8 cellular contexts compared by ENCODE assay signal in the genomic region with DNA sequence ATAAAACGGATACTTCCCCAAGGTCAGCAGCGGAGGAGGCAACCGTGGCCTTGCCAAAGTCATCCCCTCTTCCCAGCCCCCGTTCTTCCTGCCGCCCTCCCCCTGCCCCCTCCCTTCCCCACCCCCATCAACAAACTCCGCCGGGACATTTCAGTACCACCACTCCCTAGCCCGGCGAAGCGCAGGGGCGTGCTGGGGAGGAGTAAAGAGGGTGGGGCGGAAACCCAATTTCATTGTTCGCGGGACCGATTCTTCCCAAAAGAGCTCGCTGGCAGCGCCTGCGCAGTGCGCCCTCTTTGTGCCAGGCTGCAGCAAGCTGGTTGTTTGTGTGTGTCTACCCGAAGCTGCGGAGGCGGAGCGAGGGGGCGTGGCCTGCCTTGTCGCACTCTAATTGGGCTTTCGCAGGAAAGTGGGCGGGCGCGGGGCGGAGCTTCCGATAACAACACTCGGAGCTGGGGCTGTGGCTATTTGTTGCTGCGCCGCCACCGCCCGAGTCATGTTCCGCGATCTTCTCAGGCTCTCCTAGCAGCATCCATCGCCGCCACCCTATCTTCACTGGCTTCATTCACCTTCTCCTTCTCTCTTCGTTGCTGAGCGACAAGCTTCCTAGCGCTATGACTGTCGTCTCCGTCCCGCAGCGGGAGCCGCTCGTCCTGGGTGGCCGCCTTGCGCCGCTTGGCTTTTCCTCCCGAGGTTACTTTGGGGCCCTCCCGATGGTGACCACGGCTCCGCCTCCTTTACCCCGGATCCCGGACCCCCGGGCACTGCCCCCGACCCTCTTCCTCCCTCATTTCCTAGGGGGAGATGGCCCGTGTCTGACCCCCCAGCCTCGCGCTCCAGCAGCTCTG. TPM values are rescaled to one million over a fixed set of nuclear protein-coding genes. Genes with fewer than 3 reads are reported as not detected.
DNase-seq lines count a peak whose midpoint lies in the region; ATAC-seq and TF ChIP-seq lines count a peak whose summit lies in the region.

A gene (plus strand): TSS at position 471 of the 848 bp plus-strand sequence. CDS start 144 bp downstream, at position 615.

- peaks cover 38% of the 10 kb centered on the region for H3K36me3 ChIP-seq in RWPE2 (ENCODE audit: low read depth)

- H3K36me3 Mint-ChIP-seq in activated T-helper 2 cell treated with anti-CD3 and anti-CD28 coated beads, Interferon-gamma antibody, Interleukin-2, Interleukin-4, amounts not matched to agents 10 μg/mL and 5 μg/mL and 100 μg/mL, durations not matched to agents 14 hours and 24 hours and 36 hours (ENCODE audit: low read depth), result peaks cover 37% of the 10 kb centered on the region
- H3K36me3 Mint-ChIP-seq in natural killer cell, result peaks cover 16% of the 10 kb centered on the region

- TF ChIP-seq CTCF in RWPE2 (IDR thresholded peaks at IDR 0.05; ENCODE audit: poor library complexity, severe bottlenecking) (peak; percentile 11), fibroblast of mammary gland (conservative IDR thresholded peaks at IDR 0.05; ENCODE audit: control insufficient read depth, insufficient read depth, low read depth, low read length) (no peak), natural killer cell (IDR thresholded peaks at IDR 0.05) (no peak)

- H3K4me1 ChIP-seq in RWPE2 (ENCODE audit: insufficient read depth, poor library complexity, severe bottlenecking), result peaks cover 17% of the 10 kb centered on the region

- H3K9me3 ChIP-seq in RWPE2 (ENCODE audit: severe bottlenecking), result no peaks in the 10 kb centered on the region

- peak within 1 kb of the TSS; percentile 95 for H3K27ac Mint-ChIP-seq in activated T-helper 2 cell treated with anti-CD3 and anti-CD28 coated beads, Interferon-gamma antibody, Interleukin-2, Interleukin-4, amounts not matched to agents 10 μg/mL and 5 μg/mL and 100 μg/mL, durations not matched to agents 14 hours and 24 hours and 36 hours
- peak within 1 kb of the TSS; percentile 99 for H3K27ac Mint-ChIP-seq in natural killer cell

- no peaks in the 10 kb centered on the region for H3K9me3 Mint-ChIP-seq in activated T-helper 2 cell treated with anti-CD3 and anti-CD28 coated beads, Interferon-gamma antibody, Interleukin-2, Interleukin-4, amounts not matched to agents 10 μg/mL and 5 μg/mL and 100 μg/mL, durations not matched to agents 14 hours and 24 hours and 36 hours
- H3K9me3 Mint-ChIP-seq in natural killer cell, result no peaks in the 10 kb centered on the region

- intact Hi-C loops in activated T-helper 2 cell treated with anti-CD3 and anti-CD28 coated beads, Interferon-gamma antibody, Interleukin-2, Interleukin-4, amounts not matched to agents 10 μg/mL and 5 μg/mL and 100 μg/mL, durations not matched to agents 14 hours and 24 hours and 36 hours (cut with micrococcal nuclease), result loop anchor here (1.0 to 5.0 kb wide), 6 partner anchors 98 to 1926 kb away; a partner anchor contains a TSS
- intact Hi-C loops in natural killer cell (cut with micrococcal nuclease), result loop anchor here (2.0 to 10.0 kb wide), 5 partner anchors 37 to 1928 kb away; a partner anchor contains a TSS

- peak; percentile 99 for DNase-seq in EH (ENCODE audit: low read depth)
- DNase-seq in H4 (ENCODE audit: low spot score), result peak; percentile 97
- DNase-seq in LoVo (ENCODE audit: low spot score), result peak; percentile 99
- DNase-seq in RWPE2 (ENCODE audit: low spot score), result peak; percentile 100
- peak; percentile 100 for DNase-seq in activated T-helper 2 cell treated with anti-CD3 and anti-CD28 coated beads, Interferon-gamma antibody, Interleukin-2, Interleukin-4, amounts not matched to agents 10 μg/mL and 5 μg/mL and 100 μg/mL, durations not matched to agents 14 hours and 24 hours and 36 hours (ENCODE audit: low spot score)
- peak; percentile 99 for DNase-seq in fibroblast of mammary gland (ENCODE audit: low read depth)
- DNase-seq in natural killer cell, result peak; percentile 100
- DNase-seq in stimulated activated naive CD4-positive, alpha-beta T cell treated with Interleukin-2 at 50 U/mL for 16 hours (lab: John Stamatoyannopoulos, UW), result peak; percentile 100

- ATAC-seq in RWPE2 (ENCODE audit: low read depth), result peak; percentile 70
- peak; percentile 73 to 89 (median 74) for ATAC-seq in natural killer cell

- peak within 1 kb of the TSS; percentile 80 for H3K4me3 ChIP-seq in RWPE2 (ENCODE audit: severe bottlenecking)
- H3K4me3 ChIP-seq in fibroblast of mammary gland (ENCODE audit: control insufficient read depth, low read depth, low read length), result peak within 1 kb of the TSS; percentile 78

- H3K27me3 ChIP-seq in RWPE2 (ENCODE audit: insufficient read depth, poor library complexity, severe bottlenecking), result no peaks in the 10 kb centered on the region

- peak within 1 kb of the TSS; percentile 89 for H3K27ac ChIP-seq in RWPE2 (ENCODE audit: poor library complexity, severe bottlenecking)

- peaks cover 24% of the 10 kb centered on the region for H3K4me1 Mint-ChIP-seq in activated T-helper 2 cell treated with anti-CD3 and anti-CD28 coated beads, Interferon-gamma antibody, Interleukin-2, Interleukin-4, amounts not matched to agents 10 μg/mL and 5 μg/mL and 100 μg/mL, durations not matched to agents 14 hours and 24 hours and 36 hours (ENCODE audit: low read depth)
- peaks cover 50 to 57% of the 10 kb centered on the region in 2 donors for H3K4me1 Mint-ChIP-seq in natural killer cell

- peak within 1 kb of the TSS; percentile 92 for H3K4me3 Mint-ChIP-seq in activated T-helper 2 cell treated with anti-CD3 and anti-CD28 coated beads, Interferon-gamma antibody, Interleukin-2, Interleukin-4, amounts not matched to agents 10 μg/mL and 5 μg/mL and 100 μg/mL, durations not matched to agents 14 hours and 24 hours and 36 hours (ENCODE audit: low read depth)
- peak within 1 kb of the TSS; percentile 99 for H3K4me3 Mint-ChIP-seq in natural killer cell

- no peaks in the 10 kb centered on the region for H3K27me3 Mint-ChIP-seq in activated T-helper 2 cell treated with anti-CD3 and anti-CD28 coated beads, Interferon-gamma antibody, Interleukin-2, Interleukin-4, amounts not matched to agents 10 μg/mL and 5 μg/mL and 100 μg/mL, durations not matched to agents 14 hours and 24 hours and 36 hours (ENCODE audit: low read depth)
- no peaks in the 10 kb centered on the region for H3K27me3 Mint-ChIP-seq in natural killer cell (ENCODE audit: low read depth in 2 of 2)

RNA-seq across cellular contexts. Expression of the gene that starts here (rescaled TPM):
- total RNA-seq in H4 (2014; rRNA removed; shearing (Covaris generic)), result 22.7 and 24.3 TPM in 2 replicates
- total RNA-seq in activated T-helper 2 cell treated with anti-CD3 and anti-CD28 coated beads, Interferon-gamma antibody, Interleukin-2, Interleukin-4, amounts not matched to agents 10 μg/mL and 5 μg/mL and 100 μg/mL, durations not matched to agents 14 hours and 24 hours and 36 hours, result 60.7 and 66.0 TPM in 2 replicates
- 100 to 1,000 TPM; 695 to 970 (median 712) TPM for total RNA-seq in natural killer cell

Comparison
In these comparisons a context has a peak if more than half of its experiments do, and no peak if none do; other contexts are left out.
1. Peak in every context shown above with its lines: DNase-seq, ATAC-seq, H3K4me3 ChIP-seq and H3K27ac ChIP-seq.
2. RNA of the gene that starts here (total RNA-seq): 695 to 970 TPM in natural killer cell; 60.7 to 66.0 TPM in activated T-helper 2 cell treated with anti-CD3 and anti-CD28 coated beads, Interferon-gamma antibody, Interleukin-2, Interleukin-4, amounts not matched to agents 10 μg/mL and 5 μg/mL and 100 μg/mL, durations not matched to agents 14 hours and 24 hours and 36 hours and 22.7 to 24.3 TPM in H4; every median in the first group is over 10 times any median in the second.